17 cellular contexts compared by ENCODE assay signal in genomic region chr11:75229466-75229865, GRCh38. TPM values are rescaled to one million over a fixed set of nuclear protein-coding genes. Genes with fewer than 3 reads are reported as not detected.
DNase-seq lines count a peak whose midpoint lies in the region; ATAC-seq and TF ChIP-seq lines count a peak whose summit lies in the region.
"Had no signal": no experiment of that assay in that cellular context is flagged by ENCODE, and none has a peak within 500 bp of the region (broad histone marks: within the 10 kb centered on the region; RNA-seq: fewer than 3 reads in every experiment).

No MANE protein-coding gene starts in this region.

- intact Hi-C loops in CD14-positive monocyte (cut with micrococcal nuclease): no loop called here
- intact Hi-C loops in upper lobe of right lung (cut with DNase I): no loop called here

- H3K27ac ChIP-seq in upper lobe of right lung: no peak overlapping the region
- H3K27ac ChIP-seq: C4-2B had no signal

- H3K4me1 Mint-ChIP-seq in CD14-positive monocyte: no peaks in the 10 kb centered on the region
- H3K4me1 Mint-ChIP-seq in activated naive CD8-positive, alpha-beta T cell treated with anti-CD3 and anti-CD28 coated beads for 36 hours: no peaks in the 10 kb centered on the region
- H3K4me1 Mint-ChIP-seq: CD4-positive, alpha-beta memory T cell had no signal

- ATAC-seq in upper lobe of right lung: no peak
- ATAC-seq: HCT116, HepG2 had no signal

- H3K27ac Mint-ChIP-seq in CD14-positive monocyte: no peak overlapping the region
- no peak overlapping the region for H3K27ac Mint-ChIP-seq in activated naive CD8-positive, alpha-beta T cell treated with anti-CD3 and anti-CD28 coated beads for 36 hours
- H3K27ac Mint-ChIP-seq: CD4-positive, alpha-beta memory T cell; HFFc6 had no signal

- peaks cover 9% of the 10 kb centered on the region for H3K4me1 ChIP-seq in BE2C
- H3K4me1 ChIP-seq in upper lobe of right lung: no peaks in the 10 kb centered on the region

- H3K4me3 Mint-ChIP-seq in CD14-positive monocyte: no peak overlapping the region
- H3K4me3 Mint-ChIP-seq in activated naive CD8-positive, alpha-beta T cell treated with anti-CD3 and anti-CD28 coated beads for 36 hours: no peak overlapping the region
- H3K4me3 Mint-ChIP-seq: CD4-positive, alpha-beta memory T cell; HFFc6 had no signal

- no peaks in the 10 kb centered on the region for H3K36me3 Mint-ChIP-seq in CD14-positive monocyte
- no peaks in the 10 kb centered on the region for H3K36me3 Mint-ChIP-seq in activated naive CD8-positive, alpha-beta T cell treated with anti-CD3 and anti-CD28 coated beads for 36 hours

- H3K4me3 ChIP-seq in BE2C (ENCODE audit: low read depth, low read length) (no peak overlapping the region), upper lobe of right lung (no peak overlapping the region)

- DNase-seq in BE2C (peak; percentile 13), CD14-positive monocyte (ENCODE audit: low spot score) (peak; percentile 34), NCI-H446 (lab: John Stamatoyannopoulos, UW) (peak; percentile 71 to 86), upper lobe of right lung (peak; percentile 32)
- no peak for DNase-seq in NK-92 treated with Interleukin-12 subunit alpha and Interleukin-12 subunit beta, amount 100 ng/mL, for 24 hours (lab: John Stamatoyannopoulos, UW)
- DNase-seq in activated naive CD8-positive, alpha-beta T cell treated with anti-CD3 and anti-CD28 coated beads for 36 hours: no peak
- DNase-seq: ACHN; CD4-positive, alpha-beta memory T cell; DMS79 treated with DMSO at 0.1 percent for 48 hours; GF-D8; GOT3; H7; HFFc6 had no signal

- H3K9me3 ChIP-seq in BE2C (no peaks in the 10 kb centered on the region), upper lobe of right lung (no peaks in the 10 kb centered on the region)

- no peak for TF ChIP-seq CTCF in BE2C (IDR thresholded peaks at IDR 0.05; ENCODE audit: low read depth, low read length)
- TF ChIP-seq CTCF in CD14-positive monocyte (IDR thresholded peaks at IDR 0.05): no peak
- TF ChIP-seq CTCF in upper lobe of right lung (IDR thresholded peaks at IDR 0.05): no peak

- H3K27me3 ChIP-seq in BE2C (no peaks in the 10 kb centered on the region), upper lobe of right lung (no peaks in the 10 kb centered on the region)

- H3K9me3 Mint-ChIP-seq in CD14-positive monocyte: peaks cover 0 to 3% (median 0%) of the 10 kb centered on the region in 7 donors
- H3K9me3 Mint-ChIP-seq in activated naive CD8-positive, alpha-beta T cell treated with anti-CD3 and anti-CD28 coated beads for 36 hours: no peaks in the 10 kb centered on the region
- H3K9me3 Mint-ChIP-seq: HFFc6 had no signal

- 0 out of 2 replicates have a peak, but pooled peaks cover 2% of the 10 kb centered on the region for H3K36me3 ChIP-seq in BE2C
- no peaks in the 10 kb centered on the region for H3K36me3 ChIP-seq in upper lobe of right lung

- peaks cover 6 to 13% (median 7%) of the 10 kb centered on the region in 3 donors for H3K27me3 Mint-ChIP-seq in CD14-positive monocyte (ENCODE audit: low read depth in 3 of 3)
- H3K27me3 Mint-ChIP-seq in activated naive CD8-positive, alpha-beta T cell treated with anti-CD3 and anti-CD28 coated beads for 36 hours: peaks cover 10% of the 10 kb centered on the region

RNA-seq across cellular contexts. Expression of gene TPBGL, which starts 11.1 kb away (rescaled TPM):
- 47.4 TPM for polyA plus RNA-seq in BE2C (2012; ENCODE audit: insufficient read depth, insufficient read length, low read depth)
- polyA plus RNA-seq in CD14-positive monocyte: not detected
- total RNA-seq in upper lobe of right lung: 0.64 TPM
- total RNA-seq in activated naive CD8-positive, alpha-beta T cell treated with anti-CD3 and anti-CD28 coated beads for 36 hours: under 1 TPM; 0.20 to 0.45 TPM
- total RNA-seq: H7, HepG2, HFFc6 had no signal
- polyA plus RNA-seq: BJ, HepG2 had no signal

Comparison
In these comparisons a context has a peak if more than half of its experiments do, and no peak if none do; other contexts are left out.
1. DNase-seq: peak in BE2C (single experiment), CD14-positive monocyte (single experiment), NCI-H446 (2 of 2) and upper lobe of right lung (single experiment); none in NK-92 treated with Interleukin-12 subunit alpha and Interleukin-12 subunit beta, amount 100 ng/mL, for 24 hours (single experiment) and activated naive CD8-positive, alpha-beta T cell treated with anti-CD3 and anti-CD28 coated beads for 36 hours (single experiment).